ENCODE assay signal across 1 cellular context in genomic region chr22:30605449-30606110, GRCh38.
TF ChIP-seq lines count a peak whose summit lies in the region.

No MANE protein-coding gene starts in this region.

TF ChIP-seq in WTC11, 78 proteins besides CTCF, POLR2A, EP300 and RAD21 (continued from another document):
- TF ChIP-seq ZBTB43 (CRISPR knock-in tag; IDR thresholded peaks at IDR 0.05), result no peak
- no peak for TF ChIP-seq TEAD1 (CRISPR knock-in tag; IDR thresholded peaks at IDR 0.05)
- TF ChIP-seq ZNF121 (CRISPR knock-in tag; IDR thresholded peaks at IDR 0.05), result no peak
- TF ChIP-seq CBFB (CRISPR knock-in tag; IDR thresholded peaks at IDR 0.05; ENCODE audit: low read depth), result no peak
- TF ChIP-seq SP1 (CRISPR knock-in tag; conservative IDR thresholded peaks at IDR 0.05), result no peak
- TF ChIP-seq ATF1 (CRISPR knock-in tag; IDR thresholded peaks at IDR 0.05), result no peak
- no peak for TF ChIP-seq E2F4 (CRISPR knock-in tag; IDR thresholded peaks at IDR 0.05; ENCODE audit: borderline replicate concordance, low read depth)
- TF ChIP-seq E2F5 (CRISPR knock-in tag; IDR thresholded peaks at IDR 0.05), result no peak
- no peak for TF ChIP-seq RORB (CRISPR knock-in tag; IDR thresholded peaks at IDR 0.05)
